In genomic region chr2:16708173-16708572, GRCh38 we compare ENCODE assay signal across 28 cellular contexts.
"Had no signal": no experiment of that assay in that cellular context is flagged by ENCODE, and none has a peak within 500 bp of the region (broad histone marks: within the 10 kb centered on the region; RNA-seq: fewer than 3 reads in every experiment).

No MANE protein-coding gene starts in this region.

- DNase-seq: colonic mucosa; cortex of kidney; dermis blood vessel endothelial cell; dorsolateral prefrontal cortex; effector CD4-positive, alpha-beta T cell; effector CD8-positive, alpha-beta T cell; effector memory CD4-positive, alpha-beta T cell; effector memory CD8-positive, alpha-beta T cell; endodermal cell; erythroblast; esophagus squamous epithelium; foreskin fibroblast; foreskin keratinocyte; foreskin melanocyte; gastrocnemius medialis; glutamatergic neuron; head of caudate nucleus; heart left ventricle; heart right ventricle had no signal

- H3K36me3 ChIP-seq: colonic mucosa, esophagus muscularis mucosa, esophagus squamous epithelium, gastrocnemius medialis, gastroesophageal sphincter, heart left ventricle, heart right ventricle had no signal

- ATAC-seq: effector memory CD8-positive, alpha-beta T cell; esophagus mucosa; foreskin keratinocyte; gastrocnemius medialis; gastroesophageal sphincter; heart left ventricle; heart right ventricle had no signal

- FAIRE-seq: colon, endometrium, endothelial cell of umbilical vein, frontal cortex had no signal

- H3K4me3 ChIP-seq: colonic mucosa, coronary artery, dorsolateral prefrontal cortex, esophagus muscularis mucosa, esophagus squamous epithelium, gastrocnemius medialis, gastroesophageal sphincter, heart left ventricle, heart right ventricle had no signal

- H3K27ac ChIP-seq: colonic mucosa, coronary artery, dorsolateral prefrontal cortex, epithelial cell of prostate, esophagus muscularis mucosa, esophagus squamous epithelium, foreskin keratinocyte, gastrocnemius medialis, gastroesophageal sphincter, heart left ventricle, heart right ventricle had no signal

- H3K4me1 ChIP-seq: colonic mucosa, esophagus muscularis mucosa, esophagus squamous epithelium, foreskin keratinocyte, gastrocnemius medialis, gastroesophageal sphincter, heart left ventricle had no signal

- H3K27me3 ChIP-seq: colonic mucosa, dorsolateral prefrontal cortex, esophagus muscularis mucosa, foreskin keratinocyte, gastrocnemius medialis, gastroesophageal sphincter, heart left ventricle had no signal

- H3K9me3 ChIP-seq: colonic mucosa, esophagus muscularis mucosa, esophagus squamous epithelium, gastrocnemius medialis had no signal
